In the genomic region with DNA sequence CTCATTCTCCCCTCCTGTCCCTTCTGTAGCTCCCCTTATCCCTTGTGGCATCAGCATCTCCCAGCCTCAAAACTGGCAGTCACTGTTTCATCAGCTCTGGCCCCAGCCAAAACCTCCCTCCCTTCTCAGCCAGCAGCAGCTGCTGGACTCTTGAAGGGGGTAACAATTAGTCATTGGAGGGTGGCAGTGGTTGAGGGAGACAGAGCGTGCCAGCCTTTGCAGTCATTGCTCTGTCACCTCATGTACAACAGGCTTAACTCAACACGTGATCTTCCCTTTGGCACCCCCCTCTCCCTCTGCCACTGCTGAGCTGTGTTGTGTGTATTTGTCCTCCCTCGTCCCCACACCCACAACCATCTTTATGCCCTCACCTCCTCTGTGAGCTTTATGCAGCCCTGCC, we compare ENCODE assay signal across 17 cellular contexts. TPM values are rescaled to one million over a fixed set of nuclear protein-coding genes. Genes with fewer than 3 reads are reported as not detected.
DNase-seq lines count a peak whose midpoint lies in the region.
"Had no signal": no experiment of that assay in that cellular context is flagged by ENCODE, and none has a peak within 500 bp of the region (broad histone marks: within the 10 kb centered on the region; RNA-seq: fewer than 3 reads in every experiment).

No MANE protein-coding gene starts in this region.

- H2BK120ac ChIP-seq in mesenchymal stem cell (ENCODE audit: low read depth, low read length), result no peak overlapping the region

- H3K4ac ChIP-seq in mesenchymal stem cell (ENCODE audit: low read depth in 1 of 2, low read length in 2 of 2), result no peak overlapping the region

- H3K27ac ChIP-seq in cingulate gyrus (ENCODE audit: low read depth, low read length) (peak overlapping the region; percentile 87), mesenchymal stem cell (ENCODE audit: low read length, poor library complexity, severe bottlenecking) (no peak overlapping the region)
- H3K27ac ChIP-seq: A549, hepatocyte, right lobe of liver, tibial artery had no signal

- no peak overlapping the region for H3K23ac ChIP-seq in mesenchymal stem cell (ENCODE audit: low read length in 2 of 2)

- no peak overlapping the region for H4K91ac ChIP-seq in mesenchymal stem cell (ENCODE audit: low read length)

- no peak overlapping the region for H3K9ac ChIP-seq in mesenchymal stem cell (ENCODE audit: low read length)

- H3K27me3 ChIP-seq in mesenchymal stem cell (ENCODE audit: control insufficient read depth in 1 of 2, insufficient read depth in 1 of 2, low read length in 2 of 2), result peaks cover 0 to 19% of the 10 kb centered on the region in 2 experiments
- H3K27me3 ChIP-seq: hepatocyte, right lobe of liver, tibial artery had no signal

- no peak overlapping the region for H3K4me3 ChIP-seq in mesenchymal stem cell (ENCODE audit: insufficient read depth in 1 of 2, low read depth in 1 of 2, low read length in 2 of 2)
- H3K4me3 ChIP-seq: A549, hepatocyte, right lobe of liver, tibial artery had no signal

- peaks cover 0 to 2% of the 10 kb centered on the region in 2 experiments for H3K36me3 ChIP-seq in mesenchymal stem cell (ENCODE audit: control insufficient read depth in 1 of 2, insufficient read depth in 2 of 2, low read depth in 1 of 2, low read length in 2 of 2)
- H3K36me3 ChIP-seq: right lobe of liver, tibial artery had no signal

- DNase-seq in NCI-H2029 (lab: John Stamatoyannopoulos, UW) (peak; percentile 31), NCI-H2029 treated with DMSO at 0.1 percent for 48 hours (lab: John Stamatoyannopoulos, UW) (no peak), NCI-H1105 treated with DMSO at 0.1 percent for 48 hours (lab: John Stamatoyannopoulos, UW) (peak; percentile 87), pons (ENCODE audit: low spot score) (peak; percentile 88), NCI-H510A treated with DMSO at 0.1 percent for 48 hours (lab: John Stamatoyannopoulos, UW) (no peak), epidermal melanocyte (ENCODE audit: insufficient read length, low spot score) (no peak), mesenchymal stem cell (no peak)
- DNase-seq: aorta; effector memory CD8-positive, alpha-beta T cell; NCI-H2081 treated with DMSO at 0.1 percent for 48 hours; right lobe of liver; SIG-M5; tibial artery had no signal

- H3K9me3 ChIP-seq in mesenchymal stem cell (ENCODE audit: control insufficient read depth, low read length), result no peaks in the 10 kb centered on the region
- H3K9me3 ChIP-seq: A549, right lobe of liver, tibial artery had no signal

- H3K18ac ChIP-seq in mesenchymal stem cell (ENCODE audit: low read depth in 1 of 2, low read length in 2 of 2), result no peak overlapping the region

- no peak overlapping the region for H3K4me2 ChIP-seq in mesenchymal stem cell (ENCODE audit: low read length, poor library complexity, severe bottlenecking)
- H3K4me2 ChIP-seq: A549, hepatocyte had no signal

- no peak overlapping the region for H4K8ac ChIP-seq in mesenchymal stem cell (ENCODE audit: low read length)

- H2AFZ ChIP-seq in mesenchymal stem cell (ENCODE audit: low read depth, low read length), result no peak overlapping the region
- H2AFZ ChIP-seq: hepatocyte had no signal

- no peak overlapping the region for H2BK15ac ChIP-seq in mesenchymal stem cell (ENCODE audit: low read depth, poor library complexity, severe bottlenecking)

- no peaks in the 10 kb centered on the region for H3K79me1 ChIP-seq in mesenchymal stem cell (replicated peaks; ENCODE audit: low read length, poor library complexity, severe bottlenecking)

- WGBS in mesenchymal stem cell, result 64% methylated on average over 3 of the region's 3 CpGs

- no peak overlapping the region for H2AK5ac ChIP-seq in mesenchymal stem cell (ENCODE audit: low read length, severe bottlenecking)

- H2BK5ac ChIP-seq in mesenchymal stem cell (ENCODE audit: low read depth, low read length, poor library complexity, severe bottlenecking), result no peak overlapping the region

- H2BK12ac ChIP-seq in mesenchymal stem cell (ENCODE audit: low read length in 2 of 2), result no peak overlapping the region

- peak overlapping the region in 1 of 2 experiments; percentile 13 for H3K14ac ChIP-seq in mesenchymal stem cell (ENCODE audit: low read length in 2 of 2)

- no peaks in the 10 kb centered on the region for H3K4me1 ChIP-seq in mesenchymal stem cell (ENCODE audit: control insufficient read depth, insufficient read depth, low read depth, low read length)
- H3K4me1 ChIP-seq: A549, right lobe of liver, tibial artery had no signal

RNA-seq across cellular contexts. Expression of a gene that starts 28.2 kb away (rescaled TPM):
- not detected for polyA plus RNA-seq in mesenchymal stem cell (2013, experiment 1 of 2)
- polyA plus RNA-seq in mesenchymal stem cell (2013, experiment 2 of 2), result not detected
- polyA plus RNA-seq: A549, IgD-negative memory B cell had no signal

RNA-seq across cellular contexts. Expression of a gene that starts 58.7 kb away (rescaled TPM):
- polyA plus RNA-seq in mesenchymal stem cell (2013, experiment 1 of 2), result 123 TPM
- polyA plus RNA-seq in mesenchymal stem cell (2013, experiment 2 of 2), result 124 TPM

Comparison
In these comparisons a context has a peak if more than half of its experiments do, and no peak if none do; other contexts are left out.
1. DNase-seq: peak in NCI-H2029 (single experiment), NCI-H1105 treated with DMSO at 0.1 percent for 48 hours (single experiment) and pons (single experiment); none in NCI-H2029 treated with DMSO at 0.1 percent for 48 hours (single experiment), NCI-H510A treated with DMSO at 0.1 percent for 48 hours (single experiment), epidermal melanocyte (single experiment) and mesenchymal stem cell (single experiment).